17 cellular contexts compared by ENCODE assay signal in genomic region chr6:44285552-44286284, GRCh38. TPM values are rescaled to one million over a fixed set of nuclear protein-coding genes. Genes with fewer than 3 reads are reported as not detected.
DNase-seq lines count a peak whose midpoint lies in the region; ATAC-seq, FAIRE-seq and TF ChIP-seq lines count a peak whose summit lies in the region.
"Had no signal": no experiment of that assay in that cellular context is flagged by ENCODE, and none has a peak within 500 bp of the region (broad histone marks: within the 10 kb centered on the region; RNA-seq: fewer than 3 reads in every experiment).

No MANE protein-coding gene starts in this region.

- no peak for FAIRE-seq in GM12891 (lab: Jason Lieb, UNC)

- no peak for ATAC-seq in HG03196 (IDR thresholded peaks at IDR 0.05; ENCODE audit: unreplicated experiment)
- ATAC-seq: natural killer cell treated with Interleukin-12 subunit alpha and Interleukin-12 subunit beta and Interleukin-15 and Interleukin-18, amount 100 ng/mL, for 72 hours; stimulated activated memory B cell treated with anti-CD40 and anti-IgM and Interleukin-4, amounts not matched to agents 10 μg/mL and 1 μg/mL and 100 μg/mL, for 72 hours had no signal

- no peak for TF ChIP-seq POLR2A in erythroblast (IDR thresholded peaks at IDR 0.05; ENCODE audit: low read length)
- no peak for TF ChIP-seq POLR2A in GM12891 (IDR thresholded peaks at IDR 0.05; ENCODE audit: low read depth, low read length)

- DNase-seq in A172 (ENCODE audit: low spot score) (peak; percentile 24), GM03348 (ENCODE audit: low spot score) (peak; percentile 47), RPMI8226 (peak; percentile 57), erythroblast (lab: John Stamatoyannopoulos, UW) (peak; percentile 10 to 24), GM12891 (ENCODE audit: insufficient read length, low spot score) (no peak), DMS 273 (lab: John Stamatoyannopoulos, UW; ENCODE audit: unreplicated experiment) (no peak), globus pallidus (ENCODE audit: low spot score) (no peak)
- DNase-seq: activated gamma-delta T cell; NCI-H226; PC-9; stimulated activated CD4-positive, alpha-beta T cell treated with anti-CD3 and anti-CD28 coated beads, Interleukin-4, amount 100 ng/mL, for 4 hours; T-helper 9 cell had no signal

TF ChIP-seq in GM12891, 5 proteins besides CTCF, POLR2A, EP300 and RAD21:
- TF ChIP-seq SPI1 (IDR thresholded peaks at IDR 0.05; ENCODE audit: low read depth, low read length) (no peak), POLR2AphosphoS5 (IDR thresholded peaks at IDR 0.05; ENCODE audit: low read depth, low read length) (no peak), POU2F2 (IDR thresholded peaks at IDR 0.05; ENCODE audit: low read depth, low read length) (no peak), TAF1 (IDR thresholded peaks at IDR 0.05; ENCODE audit: low read depth, low read length) (no peak), PAX5 (IDR thresholded peaks at IDR 0.05; ENCODE audit: insufficient read depth, low read length, severe bottlenecking) (no peak)

RNA-seq across cellular contexts. Expression of gene TMEM151B, which starts 15.5 kb away (rescaled TPM):
- total RNA-seq in A172 (2014; rRNA removed; shearing (Covaris generic)) = 0.96 and 1.3 TPM in 2 replicates
- 0.26 TPM for polyA plus RNA-seq in GM12891 (2012; ENCODE audit: low read depth, missing spikeins)
- total RNA-seq: natural killer cell treated with Interleukin-12 subunit alpha and Interleukin-12 subunit beta and Interleukin-15 and Interleukin-18, amount 100 ng/mL, for 72 hours; PC-9; ureter had no signal
- polyA plus RNA-seq: BJ had no signal

RNA-seq across cellular contexts. Expression of gene NFKBIE, which starts 20.4 kb away (rescaled TPM):
- 22.4 and 33.4 TPM in 2 replicates for total RNA-seq in A172 (2014; rRNA removed; shearing (Covaris generic))
- polyA plus RNA-seq in GM12891 (2012; ENCODE audit: low read depth, missing spikeins) = 47.8 TPM

RNA-seq across cellular contexts. Expression of gene AARS2, which starts 27.4 kb away (rescaled TPM):
- total RNA-seq in A172 (2014; rRNA removed; shearing (Covaris generic)) = 17.4 and 20.8 TPM in 2 replicates
- 7.6 TPM for polyA plus RNA-seq in GM12891 (2012; ENCODE audit: low read depth, missing spikeins)

RNA-seq across cellular contexts. Expression of gene SLC35B2, which starts 28.4 kb away (rescaled TPM):
- 112 and 137 TPM in 2 replicates for total RNA-seq in A172 (2014; rRNA removed; shearing (Covaris generic))
- 30.1 TPM for polyA plus RNA-seq in GM12891 (2012; ENCODE audit: low read depth, missing spikeins)

RNA-seq across cellular contexts. Expression of gene HSP90AB1, which starts 38.8 kb away (rescaled TPM):
- total RNA-seq in A172 (2014; rRNA removed; shearing (Covaris generic)) = 2,477 and 2,544 TPM in 2 replicates
- 869 TPM for polyA plus RNA-seq in GM12891 (2012; ENCODE audit: low read depth, missing spikeins)

Comparison
In these comparisons a context has a peak if more than half of its experiments do, and no peak if none do; other contexts are left out.
1. DNase-seq: peak in A172 (single experiment), GM03348 (single experiment), RPMI8226 (single experiment) and erythroblast (2 of 2); none in GM12891 (single experiment), DMS 273 (single experiment) and globus pallidus (single experiment).